8 cellular contexts compared by ENCODE assay signal in the genomic region with DNA sequence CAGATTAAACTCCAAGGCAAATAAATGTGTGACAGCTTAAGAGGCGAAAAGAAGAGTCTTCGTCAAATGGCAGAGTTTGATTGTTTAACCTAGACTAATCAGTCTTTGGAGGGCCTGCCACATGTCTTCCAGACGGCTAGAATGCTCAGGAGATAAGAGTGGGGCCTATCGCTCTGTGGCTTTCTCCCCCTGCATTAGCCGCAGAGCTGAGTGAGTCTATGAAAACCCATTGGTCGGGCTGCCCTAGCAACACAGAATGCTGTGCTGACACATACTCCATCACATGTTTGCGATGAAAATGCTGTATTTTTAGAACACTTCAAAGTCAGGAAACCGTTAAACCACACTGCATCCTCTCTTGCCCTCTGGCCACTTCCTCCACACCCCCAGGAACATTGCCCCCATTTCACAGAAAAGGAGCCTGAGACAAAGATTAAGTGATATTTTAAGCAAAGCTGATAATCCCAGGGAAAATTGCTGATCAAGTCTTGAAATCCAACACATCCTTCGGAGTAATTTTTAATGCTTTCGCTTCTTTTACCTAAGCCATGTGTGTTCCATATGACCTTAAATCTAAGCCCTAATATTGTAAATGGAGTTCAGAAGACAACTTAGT.
DNase-seq lines count a peak whose midpoint lies in the region; ATAC-seq and TF ChIP-seq lines count a peak whose summit lies in the region.

No MANE protein-coding gene starts in this region.

- H3K9me3 Mint-ChIP-seq in CD4-positive, alpha-beta T cell: no peaks in the 10 kb centered on the region
- no peaks in the 10 kb centered on the region for H3K9me3 Mint-ChIP-seq in effector memory CD8-positive, alpha-beta T cell

- H3K27me3 Mint-ChIP-seq in CD4-positive, alpha-beta T cell: no peaks in the 10 kb centered on the region
- H3K27me3 Mint-ChIP-seq in effector memory CD8-positive, alpha-beta T cell: no peaks in the 10 kb centered on the region

- H3K27ac Mint-ChIP-seq in CD4-positive, alpha-beta T cell: no peak overlapping the region
- no peak overlapping the region for H3K27ac Mint-ChIP-seq in effector memory CD8-positive, alpha-beta T cell

- H3K36me3 ChIP-seq in psoas muscle (ENCODE audit: insufficient read depth in 1 of 2, low read depth in 1 of 2): peaks cover 0 to 4% of the 10 kb centered on the region in 2 donors

- peak overlapping the region; percentile 86 for H3K4me3 Mint-ChIP-seq in CD4-positive, alpha-beta T cell
- no peak overlapping the region for H3K4me3 Mint-ChIP-seq in effector memory CD8-positive, alpha-beta T cell

- 77 to 91% (median 80%) methylated on average over 10 of the region's 10 CpGs for WGBS in psoas muscle, 3 donors

- TF ChIP-seq CTCF in CD4-positive, alpha-beta T cell (IDR thresholded peaks at IDR 0.05): no peak
- TF ChIP-seq CTCF in GM20000 (IDR thresholded peaks at IDR 0.05; ENCODE audit: extremely low read depth, missing control alignments) (no peak), psoas muscle (IDR thresholded peaks at IDR 0.05) (no peak)

- CTCF ChIA-PET in CD4-positive, alpha-beta T cell (lab: Charles Lee): interaction anchor here (0.6 to 3.9 kb wide), 10 partner anchors 9 to 87 kb away, joined by 3 to 28 read pairs (median 4); no protein-coding TSS in a partner anchor

- H3K4me1 ChIP-seq in psoas muscle: peaks cover 42% of the 10 kb centered on the region

- no peaks in the 10 kb centered on the region for H3K9me3 ChIP-seq in CD4-positive, alpha-beta T cell (ENCODE audit: control insufficient read depth, low read length)
- no peaks in the 10 kb centered on the region for H3K9me3 ChIP-seq in psoas muscle

- peaks cover 29% of the 10 kb centered on the region for H3K4me1 Mint-ChIP-seq in CD4-positive, alpha-beta T cell (ENCODE audit: low read depth)
- H3K4me1 Mint-ChIP-seq in effector memory CD8-positive, alpha-beta T cell (ENCODE audit: low read depth in 2 of 2): peaks cover 94 to 97% of the 10 kb centered on the region in 2 donors

- POLR2A ChIA-PET in CD4-positive, alpha-beta T cell (lab: Charles Lee): interaction anchor here (0.6 to 19.5 kb wide), 18 partner anchors 10 to 89 kb away, joined by 3 to 1077 read pairs (median 4); no protein-coding TSS in a partner anchor

- peak; percentile 72 for ATAC-seq in CD4-positive, alpha-beta T cell (ENCODE audit: poor library complexity)
- peak; percentile 78 for ATAC-seq in effector memory CD8-positive, alpha-beta T cell (replicated peaks)
- peak in 3 of 4 donors; percentile 28 to 41 (median 34) for ATAC-seq in psoas muscle

- DNase-seq in CD4-positive, alpha-beta T cell: peak; percentile 68 to 90 (median 74)
- DNase-seq in GM20000 (ENCODE audit: low spot score) (peak; percentile 79), HK-2 (ENCODE audit: unreplicated experiment) (peak; percentile 36), psoas muscle (no peak), NCI-H1930 (lab: John Stamatoyannopoulos, UW) (no peak), DMS114 treated with DMSO at 0.1 percent for 48 hours (lab: John Stamatoyannopoulos, UW; ENCODE audit: unreplicated experiment) (no peak)
- peak; percentile 78 to 82 for DNase-seq in activated CD4-positive, alpha-beta T cell treated with anti-CD3 and anti-CD28 coated beads for 4 hours
- DNase-seq in effector memory CD8-positive, alpha-beta T cell: peak; percentile 80 to 85 (median 82)

- H3K27me3 ChIP-seq in CD4-positive, alpha-beta T cell (ENCODE audit: control insufficient read depth, insufficient read depth, low read length): no peaks in the 10 kb centered on the region
- H3K27me3 ChIP-seq in psoas muscle (ENCODE audit: insufficient read depth in 3 of 3, low read length in 2 of 3): no peaks in the 10 kb centered on the region

- H3K36me3 Mint-ChIP-seq in CD4-positive, alpha-beta T cell (ENCODE audit: low read depth): peaks cover 58% of the 10 kb centered on the region
- H3K36me3 Mint-ChIP-seq in effector memory CD8-positive, alpha-beta T cell (ENCODE audit: insufficient read depth): peaks cover 99% of the 10 kb centered on the region

- intact Hi-C loops in CD4-positive, alpha-beta T cell (cut with DNase I, micrococcal nuclease): loop anchor here (1.0 to 5.0 kb wide), 8 partner anchors 12 to 79 kb away; no protein-coding TSS in a partner anchor
- intact Hi-C loops in psoas muscle (cut with DNase I): no loop called here

- peak overlapping the region; percentile 75 for H3K27ac ChIP-seq in CD4-positive, alpha-beta T cell (ENCODE audit: low read depth, low read length)
- H3K27ac ChIP-seq in psoas muscle: no peak overlapping the region

- H3K4me3 ChIP-seq in psoas muscle: no peak overlapping the region

Comparison
In these comparisons a context has a peak if more than half of its experiments do, and no peak if none do; other contexts are left out.
1. DNase-seq: peak in CD4-positive, alpha-beta T cell (10 of 10), GM20000 (single experiment), HK-2 (single experiment), activated CD4-positive, alpha-beta T cell treated with anti-CD3 and anti-CD28 coated beads for 4 hours (2 of 2) and effector memory CD8-positive, alpha-beta T cell (3 of 3); none in psoas muscle (0 of 2), NCI-H1930 (0 of 2) and DMS114 treated with DMSO at 0.1 percent for 48 hours (single experiment).
2. intact Hi-C loops: an anchor here in CD4-positive, alpha-beta T cell (1.0 to 5.0 kb wide); none called in psoas muscle.
3. Peak in every context shown above with its lines, with median percentiles within 50 percentile points of each other: ATAC-seq.